Comparison of ENCODE assay signal across 25 cellular contexts in genomic region chr19:18065173-18065495, GRCh38. TPM values are rescaled to one million over a fixed set of nuclear protein-coding genes. Genes with fewer than 3 reads are reported as not detected.
"Had no signal": no experiment of that assay in that cellular context is flagged by ENCODE, and none has a peak within 500 bp of the region (broad histone marks: within the 10 kb centered on the region; RNA-seq: fewer than 3 reads in every experiment).

No MANE protein-coding gene starts in this region.

- H3K9ac ChIP-seq: parathyroid adenoma had no signal

- FAIRE-seq: endothelial cell of umbilical vein, kidney had no signal

- H3K9me3 Mint-ChIP-seq: endodermal cell, memory B cell, mesothelial cell of epicardium, natural killer cell, neural crest cell had no signal

- H3K27ac ChIP-seq: coronary artery, hepatocyte, left ventricle myocardium inferior, lower lobe of right lung, parathyroid adenoma, prostate gland, skin epidermis had no signal

- ATAC-seq: left cardiac atrium, lower lobe of right lung, natural killer cell, sciatic nerve had no signal

- H3K4me3 ChIP-seq: coronary artery, hepatocyte, left ventricle myocardium inferior, lower lobe of right lung, prostate gland, skin epidermis had no signal

- H3K36me3 ChIP-seq: left ventricle myocardium inferior, lower lobe of right lung, prostate gland had no signal

- H3K4me1 ChIP-seq: left ventricle myocardium inferior, lower lobe of right lung, parathyroid adenoma, prostate gland had no signal

- H3K27me3 ChIP-seq: hepatocyte had no signal

- H3K27ac Mint-ChIP-seq: endodermal cell, memory B cell, mesothelial cell of epicardium, natural killer cell had no signal

- H3K79me2 ChIP-seq: hepatocyte, parathyroid adenoma had no signal

- H3K4me3 Mint-ChIP-seq: endodermal cell, memory B cell, mesothelial cell of epicardium, natural killer cell, neural crest cell had no signal

- H2AFZ ChIP-seq: hepatocyte, parathyroid adenoma had no signal

- H3K27me3 Mint-ChIP-seq: memory B cell had no signal

- H3K4me2 ChIP-seq: hepatocyte had no signal

- H3K9me3 ChIP-seq: left ventricle myocardium inferior, lower lobe of right lung, prostate gland had no signal

- DNase-seq: effector CD4-positive, alpha-beta T cell; foreskin melanocyte; head of caudate nucleus; kidney; left cardiac atrium; left ventricle myocardium inferior; lower lobe of right lung; natural killer cell; occipital lobe; stimulated activated CD4-positive, alpha-beta T cell treated with anti-CD3 and anti-CD28 coated beads, Interleukin-2, amount 100 ng/mL, for 24 hours; stimulated activated CD4-positive, alpha-beta T cell treated with anti-CD3 and anti-CD28 coated beads, Interleukin-4, amount 100 ng/mL, for 4 hours; stimulated activated naive CD4-positive, alpha-beta T cell treated with Interleukin-2 at 50 U/mL for 16 hours had no signal

- H3K4me1 Mint-ChIP-seq: endodermal cell, mesothelial cell of epicardium, natural killer cell had no signal

- H3K36me3 Mint-ChIP-seq: mesothelial cell of epicardium, natural killer cell had no signal

RNA-seq across cellular contexts. Expression of gene IL12RB1, which starts 21.6 kb away (rescaled TPM):
- total RNA-seq: endodermal cell, endothelial cell of umbilical vein, hepatocyte, mesothelial cell of epicardium, myocyte, neural crest cell, renal cortical epithelial cell had no signal
- polyA plus RNA-seq: endothelial cell of umbilical vein, hepatocyte had no signal
